Comparison of ENCODE assay signal across 27 cellular contexts in the genomic region with DNA sequence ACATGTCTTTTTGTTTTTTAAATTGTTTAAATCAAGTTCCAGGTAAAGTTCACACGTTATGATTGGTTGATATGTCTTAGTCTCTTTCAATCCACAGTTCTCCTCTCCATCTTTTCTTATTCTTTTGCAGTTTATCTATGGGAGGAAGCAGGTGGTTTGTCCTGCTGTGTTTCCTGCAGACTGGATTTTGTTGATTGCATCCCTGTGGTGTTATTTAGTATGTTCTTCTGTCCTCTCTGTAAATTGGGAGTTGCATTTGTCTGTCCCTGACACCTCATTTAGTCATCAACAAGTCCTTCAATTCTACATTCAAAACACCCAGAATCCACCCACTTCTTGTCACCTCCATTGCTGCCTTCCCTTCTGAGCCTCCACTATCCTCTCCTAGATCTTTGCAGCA. TPM values are rescaled to one million over a fixed set of nuclear protein-coding genes. Genes with fewer than 3 reads are reported as not detected.
DNase-seq lines count a peak whose midpoint lies in the region; ATAC-seq, FAIRE-seq and TF ChIP-seq lines count a peak whose summit lies in the region.
"Had no signal": no experiment of that assay in that cellular context is flagged by ENCODE, and none has a peak within 500 bp of the region (broad histone marks: within the 10 kb centered on the region; RNA-seq: fewer than 3 reads in every experiment).

No MANE protein-coding gene starts in this region.

- no peaks in the 10 kb centered on the region for H3K79me1 ChIP-seq in IMR-90 (ENCODE audit: low read depth in 1 of 2, low read length in 2 of 2)

- H3K14ac ChIP-seq in IMR-90 (replicated peaks; ENCODE audit: low read depth, low read length), result no peak overlapping the region

- H4K8ac ChIP-seq in IMR-90 (ENCODE audit: low read depth in 2 of 2, low read length in 2 of 2), result no peak overlapping the region

- no peak overlapping the region for H2BK5ac ChIP-seq in IMR-90 (ENCODE audit: low read depth, low read length, poor library complexity, severe bottlenecking)

- TF ChIP-seq CTCF in IMR-90 (conservative IDR thresholded peaks at IDR 0.05; ENCODE audit: low read depth, low read length) (no peak), neural progenitor cell (IDR thresholded peaks at IDR 0.05) (no peak), right atrium auricular region (IDR thresholded peaks at IDR 0.05) (no peak)

- peaks cover 9% of the 10 kb centered on the region for H3K9me3 Mint-ChIP-seq in neural progenitor cell
- H3K9me3 Mint-ChIP-seq in CD8-positive, alpha-beta memory T cell, result peaks cover 0 to 4% (median 0%) of the 10 kb centered on the region in 5 donors
- H3K9me3 Mint-ChIP-seq: CD4-positive, alpha-beta T cell had no signal

- no peak overlapping the region for H3K18ac ChIP-seq in IMR-90 (ENCODE audit: low read depth, low read length)

- peaks cover 8% of the 10 kb centered on the region for H3K27me3 Mint-ChIP-seq in neural progenitor cell (ENCODE audit: insufficient read depth, low read depth)
- no peaks in the 10 kb centered on the region for H3K27me3 Mint-ChIP-seq in CD8-positive, alpha-beta memory T cell

- TF ChIP-seq POLR2A in IMR-90 (IDR thresholded peaks at IDR 0.05; ENCODE audit: low read depth, low read length), result no peak

- H3K9ac ChIP-seq in IMR-90 (ENCODE audit: low read depth, low read length) (no peak overlapping the region), neural progenitor cell (no peak overlapping the region)
- H3K9ac ChIP-seq: BLaER1 treated with 17β-estradiol and CSF1 and Interleukin-3, amounts not matched to agents 10 nM and 100 nM; GM23248 had no signal

- H4K91ac ChIP-seq in IMR-90 (ENCODE audit: insufficient read depth, low read depth, low read length), result no peak overlapping the region

- TF ChIP-seq RAD21 in IMR-90 (IDR thresholded peaks at IDR 0.05; ENCODE audit: low read length), result no peak

- peak; percentile 37 for FAIRE-seq in GM19239 (lab: Jason Lieb, UNC)
- FAIRE-seq: A549, GM12891, GM18507, H1 had no signal

- H3K4me1 Mint-ChIP-seq in neural progenitor cell, result peaks cover 28% of the 10 kb centered on the region
- H3K4me1 Mint-ChIP-seq in CD8-positive, alpha-beta memory T cell, result peaks cover 0 to 1% (median 0%) of the 10 kb centered on the region in 3 donors

- POLR2A ChIA-PET in IMR-90 (lab: Charles Lee; ENCODE audit: unreplicated experiment), result no interaction called here
- POLR2A ChIA-PET in CD8-positive, alpha-beta memory T cell (lab: Charles Lee), result no interaction called here

- no peak overlapping the region for H3K56ac ChIP-seq in IMR-90 (ENCODE audit: extremely low read depth, insufficient read depth, low read length)

- H3K79me2 ChIP-seq in neural progenitor cell (ENCODE audit: low read depth), result no peaks in the 10 kb centered on the region

- WGBS in IMR-90 (ENCODE audit: extremely low coverage in 2 of 2, insufficient read length in 1 of 2), 2 experiments, result no CpG with 5 or more reads among the region's 1 CpG

- no peak overlapping the region for H2BK120ac ChIP-seq in IMR-90 (ENCODE audit: low read depth, low read length)

- H3K36me3 Mint-ChIP-seq in neural progenitor cell, result no peaks in the 10 kb centered on the region
- H3K36me3 Mint-ChIP-seq in CD8-positive, alpha-beta memory T cell, result peaks cover 0 to 5% (median 0%) of the 10 kb centered on the region in 3 donors
- H3K36me3 Mint-ChIP-seq: CD14-positive monocyte had no signal

- H3K27ac Mint-ChIP-seq in neural progenitor cell, result peak overlapping the region; percentile 5
- H3K27ac Mint-ChIP-seq in CD8-positive, alpha-beta memory T cell, result no peak overlapping the region
- H3K27ac Mint-ChIP-seq: CD14-positive monocyte; CD4-positive, alpha-beta T cell had no signal

- no peak overlapping the region for H3K4ac ChIP-seq in IMR-90 (ENCODE audit: low read depth, low read length)

- CTCF ChIA-PET in IMR-90 (lab: Yijun Ruan, JAX), result no interaction called here
- CTCF ChIA-PET in CD8-positive, alpha-beta memory T cell (lab: Charles Lee), result no interaction called here

- no peaks in the 10 kb centered on the region for H4K20me1 ChIP-seq in IMR-90 (ENCODE audit: insufficient read depth, low read length)
- no peaks in the 10 kb centered on the region for H4K20me1 ChIP-seq in neural progenitor cell (ENCODE audit: low read depth)

- peak overlapping the region; percentile 53; the same call in 1 of the 3 replicates for H2BK15ac ChIP-seq in IMR-90 (ENCODE audit: low read depth, low read length)

- H3K4me1 ChIP-seq in IMR-90 (ENCODE audit: control insufficient read depth, insufficient read depth, low read length) (peaks cover 8% of the 10 kb centered on the region; the same call in 1 of the 2 replicates), neural progenitor cell (no peaks in the 10 kb centered on the region), right atrium auricular region (no peaks in the 10 kb centered on the region)
- no peaks in the 10 kb centered on the region for H3K4me1 ChIP-seq in CD8-positive, alpha-beta memory T cell (ENCODE audit: insufficient read depth, low read length)
- H3K4me1 ChIP-seq: A549, BE2C had no signal

- no peak overlapping the region for H2BK20ac ChIP-seq in IMR-90 (ENCODE audit: low read depth, low read length)

- in situ Hi-C loops in IMR-90 (cut with MboI; ENCODE audit: low sequenced_read_pairs), result no loop called here

- H2AK9ac ChIP-seq in IMR-90 (replicated peaks; ENCODE audit: low read depth, low read length, poor library complexity), result no peak overlapping the region

- H3K27ac ChIP-seq in IMR-90 (ENCODE audit: insufficient read depth, low read length) (no peak overlapping the region), neural progenitor cell (no peak overlapping the region), right atrium auricular region (no peak overlapping the region)
- H3K27ac ChIP-seq in CD8-positive, alpha-beta memory T cell (ENCODE audit: low read depth, low read length), result no peak overlapping the region
- H3K27ac ChIP-seq: A549; BLaER1 treated with 17β-estradiol and CSF1 and Interleukin-3, amounts not matched to agents 10 nM and 100 nM; GM23248 had no signal

- H3K4me2 ChIP-seq in IMR-90 (ENCODE audit: low read depth, low read length), result no peak overlapping the region
- H3K4me2 ChIP-seq in neural progenitor cell, result no peak overlapping the region
- H3K4me2 ChIP-seq: A549; BLaER1 treated with 17β-estradiol and CSF1 and Interleukin-3, amounts not matched to agents 10 nM and 100 nM had no signal

- H3K4me3 ChIP-seq in IMR-90 (ENCODE audit: insufficient read depth, low read depth, low read length) (no peak overlapping the region), neural progenitor cell (no peak overlapping the region), right atrium auricular region (no peak overlapping the region)
- H3K4me3 ChIP-seq in CD8-positive, alpha-beta memory T cell (ENCODE audit: low read length), result no peak overlapping the region
- H3K4me3 ChIP-seq: A549; BLaER1 treated with 17β-estradiol and CSF1 and Interleukin-3, amounts not matched to agents 10 nM and 100 nM; GM23248 had no signal

- no peak overlapping the region for H4K5ac ChIP-seq in IMR-90 (ENCODE audit: low read depth, low read length)

- H3K9me3 ChIP-seq in IMR-90 (ENCODE audit: control insufficient read depth, insufficient read depth, low read length) (peaks cover 4% of the 10 kb centered on the region), neural progenitor cell (ENCODE audit: low read depth) (no peaks in the 10 kb centered on the region), right atrium auricular region (peaks cover 0 to 8% of the 10 kb centered on the region in 2 donors)
- H3K9me3 ChIP-seq in CD8-positive, alpha-beta memory T cell (ENCODE audit: low read length), result no peaks in the 10 kb centered on the region
- H3K9me3 ChIP-seq: A549, BE2C had no signal

- no peaks in the 10 kb centered on the region for H3K36me3 ChIP-seq in IMR-90 (ENCODE audit: control insufficient read depth, insufficient read depth, low read length)
- no peaks in the 10 kb centered on the region for H3K36me3 ChIP-seq in neural progenitor cell
- H3K36me3 ChIP-seq in right atrium auricular region, result no peaks in the 10 kb centered on the region
- no peaks in the 10 kb centered on the region for H3K36me3 ChIP-seq in CD8-positive, alpha-beta memory T cell (ENCODE audit: insufficient read depth, low read length)
- H3K36me3 ChIP-seq: BE2C; BLaER1 treated with 17β-estradiol and CSF1 and Interleukin-3, amounts not matched to agents 10 nM and 100 nM had no signal

- H3K4me3 Mint-ChIP-seq in neural progenitor cell, result no peak overlapping the region
- no peak overlapping the region for H3K4me3 Mint-ChIP-seq in CD8-positive, alpha-beta memory T cell
- H3K4me3 Mint-ChIP-seq: CD14-positive monocyte; CD4-positive, alpha-beta T cell had no signal

- H3K9me1 ChIP-seq in IMR-90 (ENCODE audit: insufficient read depth, low read length), result no peaks in the 10 kb centered on the region; the same call in 1 of the 2 replicates

- H2AK5ac ChIP-seq in IMR-90 (ENCODE audit: low read depth, low read length), result peak overlapping the region; percentile 46; the same call in 1 of the 2 replicates

- DNase-seq in GM19239 (ENCODE audit: insufficient read length, low spot score) (no peak), IMR-90 (no peak), RKO (ENCODE audit: low spot score) (peak; percentile 39), neural progenitor cell (ENCODE audit: low spot score) (no peak), right atrium auricular region (ENCODE audit: low spot score) (no peak)
- DNase-seq in CD8-positive, alpha-beta memory T cell, result no peak
- DNase-seq: 8988T; ACHN; BE2C; Calu3; CD4-positive, alpha-beta T cell; COR-L47; DMS53; DMS79 treated with DMSO at 0.1 percent for 48 hours; GF-D8; GM23248; H7; HCEC 1CT had no signal

- no peak for ATAC-seq in IMR-90 (ENCODE audit: low read depth)
- no peak for ATAC-seq in GM21737 (IDR thresholded peaks at IDR 0.05; ENCODE audit: unreplicated experiment)
- ATAC-seq: A549 had no signal

- peaks cover 7% of the 10 kb centered on the region for H3F3A ChIP-seq in neural progenitor cell (ENCODE audit: low read depth)

- no peak overlapping the region for H2AFZ ChIP-seq in IMR-90 (replicated peaks; ENCODE audit: low read length, poor library complexity)
- H2AFZ ChIP-seq in neural progenitor cell (replicated peaks), result no peak overlapping the region
- H2AFZ ChIP-seq: GM23248 had no signal

- intact Hi-C loops in IMR-90 (cut with micrococcal nuclease), result no loop called here

- dilution Hi-C loops in IMR-90 (cut with HindIII; ENCODE audit: low sequenced_read_pairs, unreplicated experiment), result no loop called here

- H3K23ac ChIP-seq in IMR-90 (ENCODE audit: low read depth, low read length), result no peak overlapping the region

- no TSS peak for BruUV-seq in IMR-90 (replicated peaks; lab: Mats Ljungman, UMichigan)

- peaks cover 8% of the 10 kb centered on the region for H3K27me3 ChIP-seq in IMR-90 (ENCODE audit: control insufficient read depth, insufficient read depth, low read length)
- no peaks in the 10 kb centered on the region for H3K27me3 ChIP-seq in neural progenitor cell
- no peaks in the 10 kb centered on the region for H3K27me3 ChIP-seq in right atrium auricular region
- H3K27me3 ChIP-seq in CD8-positive, alpha-beta memory T cell (ENCODE audit: insufficient read depth, low read length, poor library complexity, severe bottlenecking), result no peaks in the 10 kb centered on the region
- H3K27me3 ChIP-seq: BE2C; BLaER1 treated with 17β-estradiol and CSF1 and Interleukin-3, amounts not matched to agents 10 nM and 100 nM had no signal

RNA-seq across cellular contexts. Expression of a gene that starts 8.1 kb away (rescaled TPM):
- total RNA-seq in IMR-90 (2012; rRNA removed) (not detected in 2 replicates), neural progenitor cell (ENCODE audit: low replicate concordance) (0.41 and 1.8 TPM in 2 replicates), right atrium auricular region (1 to 10 TPM; 5.6 to 6.3 TPM)
- polyA plus RNA-seq in IMR-90 (2012; rRNA removed), result 0.02 and 0.03 TPM in 2 replicates
- polyA plus RNA-seq in IMR-90 (2012; cell fraction: cytosol; rRNA removed), result 0.02 TPM in 1 of 2 replicates, not detected in the other
- 0.10 and 0.15 TPM in 2 replicates for polyA plus RNA-seq in IMR-90 (2012; cell fraction: nucleus; rRNA removed; ENCODE audit: low replicate concordance)
- under 1 TPM; 0.64 to 0.70 TPM for total RNA-seq in CD8-positive, alpha-beta memory T cell
- polyA plus RNA-seq in CD8-positive, alpha-beta memory T cell, result 5.6 TPM
- total RNA-seq: Daoy, G401, GM23248 had no signal
- polyA plus RNA-seq: CD14-positive monocyte, GM23248 had no signal

RNA-seq across cellular contexts. Expression of a gene that starts 48.1 kb away (rescaled TPM):
- total RNA-seq in IMR-90 (2012; rRNA removed) (3,662 and 5,584 TPM in 2 replicates), neural progenitor cell (ENCODE audit: low replicate concordance) (4,003 and 4,850 TPM in 2 replicates), right atrium auricular region (1,000 to 10,000 TPM in 1 of 2 donors, 100 to 1,000 TPM in 1; 830 to 2,258 TPM)
- 4,105 and 5,462 TPM in 2 replicates for polyA plus RNA-seq in IMR-90 (2012; rRNA removed)
- polyA plus RNA-seq in IMR-90 (2012; cell fraction: cytosol; rRNA removed), result 6,022 and 9,107 TPM in 2 replicates
- polyA plus RNA-seq in IMR-90 (2012; cell fraction: nucleus; rRNA removed; ENCODE audit: low replicate concordance), result 1,293 and 1,327 TPM in 2 replicates
- 1,000 to 10,000 TPM; 1,999 to 2,032 TPM for total RNA-seq in CD8-positive, alpha-beta memory T cell
- 1,462 TPM for polyA plus RNA-seq in CD8-positive, alpha-beta memory T cell
